Comparison of ENCODE assay signal across 8 cellular contexts in genomic region chr17:28711723-28712036, GRCh38. TPM values are rescaled to one million over a fixed set of nuclear protein-coding genes. Genes with fewer than 3 reads are reported as not detected.
DNase-seq lines count a peak whose midpoint lies in the region; ATAC-seq and TF ChIP-seq lines count a peak whose summit lies in the region.

PROCA1 (minus strand) TSS chr17:28711888; CDS start chr17:28711660, 228 bp downstream.

- peak within 1 kb of the TSS; percentile 80 for H3K4me3 Mint-ChIP-seq in activated T-cell treated with anti-CD3 and anti-CD28 coated beads, Interleukin-2, amount 50 U/mL, for 24 hours
- peak within 1 kb of the TSS; percentile 97 for H3K4me3 Mint-ChIP-seq in type B pancreatic cell

- H3K4me2 ChIP-seq in IMR-90 (ENCODE audit: low read depth, low read length): peak within 1 kb of the TSS; percentile 97

- peak within 1 kb of the TSS; percentile 82 to 87 for H4K8ac ChIP-seq in IMR-90 (ENCODE audit: low read depth in 2 of 2, low read length in 2 of 2)

- H2BK120ac ChIP-seq in IMR-90 (ENCODE audit: low read depth, low read length): peak within 1 kb of the TSS; percentile 36

- H2BK5ac ChIP-seq in IMR-90 (ENCODE audit: low read depth, low read length, poor library complexity, severe bottlenecking): peak within 1 kb of the TSS; percentile 86

- H3K27ac ChIP-seq in IMR-90 (ENCODE audit: insufficient read depth, low read length): peak within 1 kb of the TSS; percentile 97
- H3K27ac ChIP-seq in body of pancreas: peak within 1 kb of the TSS; percentile 39 to 79 (median 56)
- peak within 1 kb of the TSS; percentile 88 for H3K27ac ChIP-seq in lower lobe of right lung

- H3K4me3 ChIP-seq in IMR-90 (ENCODE audit: insufficient read depth, low read depth, low read length) (peak within 1 kb of the TSS; percentile 65), body of pancreas (peak within 1 kb of the TSS in 1 of 2 donors; percentile 16), lower lobe of right lung (peak within 1 kb of the TSS; percentile 85)

- no peak for DNase-seq in activated T-cell treated with anti-CD3 and anti-CD28 coated beads, Interleukin-2, amount 50 U/mL, for 24 hours
- DNase-seq in activated T-cell treated with anti-CD3 and anti-CD28 coated beads for 4 hours (no peak), IMR-90 (no peak), body of pancreas (peak in 1 of 4 donors; percentile 25), lower lobe of right lung (no peak), type B pancreatic cell (ENCODE audit: extremely low spot score, unreplicated experiment) (peak; percentile 77), cortex of kidney (lab: John Stamatoyannopoulos, UW) (no peak)

- H2AK5ac ChIP-seq in IMR-90 (ENCODE audit: low read depth, low read length): peak within 1 kb of the TSS; percentile 98

- intact Hi-C loops in IMR-90 (cut with micrococcal nuclease): loop anchor here (2.0 kb wide), 1 partner anchor 67 kb away; the partner anchor contains the start of gene BLTP2
- intact Hi-C loops in body of pancreas (cut with DNase I): loop anchor here (5.0 kb wide), 1 partner anchor 49 kb away; the partner anchor contains the start of genes SDF2 and SUPT6H
- intact Hi-C loops in lower lobe of right lung (cut with DNase I): no loop called here

- peak within 1 kb of the TSS; percentile 93 for H3K4ac ChIP-seq in IMR-90 (ENCODE audit: low read depth, low read length)

- H2BK20ac ChIP-seq in IMR-90 (ENCODE audit: low read depth, low read length): no peak within 1 kb of the TSS

- no peak within 1 kb of the TSS for H2BK15ac ChIP-seq in IMR-90 (ENCODE audit: low read depth, low read length)

- peak within 1 kb of the TSS; percentile 91 for H4K91ac ChIP-seq in IMR-90 (ENCODE audit: insufficient read depth, low read depth, low read length)

- H3K56ac ChIP-seq in IMR-90 (ENCODE audit: extremely low read depth, insufficient read depth, low read length): peak within 1 kb of the TSS; percentile 97

- H4K20me1 ChIP-seq in IMR-90 (ENCODE audit: insufficient read depth, low read length): peaks cover 22% of the 10 kb centered on the region; the same call in 1 of the 2 replicates

- H3K79me1 ChIP-seq in IMR-90 (ENCODE audit: low read depth in 1 of 2, low read length in 2 of 2): peaks cover 6 to 51% of the 10 kb centered on the region in 2 experiments; a peak in 3 of 4 replicates

- H3K36me3 ChIP-seq in IMR-90 (ENCODE audit: control insufficient read depth, insufficient read depth, low read length) (peaks cover 32% of the 10 kb centered on the region), body of pancreas (replicated peaks in 1 of 2; ENCODE audit: insufficient read depth in 1 of 2, low read depth in 2 of 2) (no peaks in the 10 kb centered on the region), lower lobe of right lung (peaks cover 24% of the 10 kb centered on the region)

- peak within 1 kb of the TSS; percentile 93 for H2AK9ac ChIP-seq in IMR-90 (replicated peaks; ENCODE audit: low read depth, low read length, poor library complexity)

- POLR2A ChIA-PET in IMR-90 (lab: Charles Lee; ENCODE audit: unreplicated experiment): interaction anchor here (0.6 kb wide), 2 partner anchors 11 to 43 kb away, joined by 3 to 6 read pairs; no protein-coding TSS in a partner anchor

- ATAC-seq in IMR-90 (ENCODE audit: low read depth): no peak; the same call in 1 of the 2 replicates
- no peak for ATAC-seq in body of pancreas
- peak in 1 of 2 donors; percentile 47 for ATAC-seq in lower lobe of right lung
- no peak for ATAC-seq in GM21619 (IDR thresholded peaks at IDR 0.05; ENCODE audit: unreplicated experiment)

- no peak for TF ChIP-seq RAD21 in IMR-90 (IDR thresholded peaks at IDR 0.05; ENCODE audit: low read length)

- H3K9ac ChIP-seq in IMR-90 (ENCODE audit: low read depth, low read length): peak within 1 kb of the TSS; percentile 89

- peaks cover 22% of the 10 kb centered on the region for H3K4me1 Mint-ChIP-seq in activated T-cell treated with anti-CD3 and anti-CD28 coated beads, Interleukin-2, amount 50 U/mL, for 24 hours (ENCODE audit: low read depth)
- peaks cover 20% of the 10 kb centered on the region for H3K4me1 Mint-ChIP-seq in type B pancreatic cell (ENCODE audit: unreplicated experiment)

- H3K9me3 ChIP-seq in IMR-90 (ENCODE audit: control insufficient read depth, insufficient read depth, low read length) (no peaks in the 10 kb centered on the region), body of pancreas (no peaks in the 10 kb centered on the region), lower lobe of right lung (no peaks in the 10 kb centered on the region)

- H3K4me1 ChIP-seq in IMR-90 (ENCODE audit: control insufficient read depth, insufficient read depth, low read length) (peaks cover 12% of the 10 kb centered on the region), body of pancreas (peaks cover 14% of the 10 kb centered on the region), lower lobe of right lung (peaks cover 19% of the 10 kb centered on the region)

- peak within 1 kb of the TSS; percentile 81 for H3K18ac ChIP-seq in IMR-90 (ENCODE audit: low read depth, low read length)

- CTCF ChIA-PET in IMR-90 (lab: Yijun Ruan, JAX): interaction anchor here (0.6 to 1.7 kb wide), 2 partner anchors 15 to 32 kb away, joined by 3 to 9 read pairs; partner anchors contain the start of gene TLCD1

- H4K5ac ChIP-seq in IMR-90 (ENCODE audit: low read depth, low read length): peak within 1 kb of the TSS; percentile 83

- TF ChIP-seq CTCF in IMR-90 (conservative IDR thresholded peaks at IDR 0.05; ENCODE audit: low read depth, low read length): no peak
- no peak for TF ChIP-seq CTCF in body of pancreas (IDR thresholded peaks at IDR 0.05)
- TF ChIP-seq CTCF in lower lobe of right lung (IDR thresholded peaks at IDR 0.05): no peak
- TF ChIP-seq CTCF in type B pancreatic cell (conservative IDR thresholded peaks at IDR 0.05): no peak

- 2% methylated on average over 12 of the region's 20 CpGs; no CpG with 5 or more reads in 1 of the 2 experiments for WGBS in IMR-90 (ENCODE audit: extremely low coverage in 2 of 2, insufficient read length in 1 of 2), 2 experiments
- WGBS in body of pancreas, 2 donors: 7 to 10% methylated on average over 20 of the region's 20 CpGs

- peak within 1 kb of the TSS; percentile 88 for H3K27ac Mint-ChIP-seq in activated T-cell treated with anti-CD3 and anti-CD28 coated beads, Interleukin-2, amount 50 U/mL, for 24 hours
- peak within 1 kb of the TSS; percentile 97 for H3K27ac Mint-ChIP-seq in type B pancreatic cell

- H2AFZ ChIP-seq in IMR-90 (replicated peaks; ENCODE audit: low read length, poor library complexity): peak within 1 kb of the TSS; percentile 90

- peaks cover 32% of the 10 kb centered on the region for H3K27me3 Mint-ChIP-seq in activated T-cell treated with anti-CD3 and anti-CD28 coated beads, Interleukin-2, amount 50 U/mL, for 24 hours
- H3K27me3 Mint-ChIP-seq in type B pancreatic cell: no peaks in the 10 kb centered on the region

- dilution Hi-C loops in IMR-90 (cut with HindIII; ENCODE audit: low sequenced_read_pairs, unreplicated experiment): no loop called here

- peaks cover 24% of the 10 kb centered on the region for H3K9me1 ChIP-seq in IMR-90 (ENCODE audit: insufficient read depth, low read length)

- H3K27me3 ChIP-seq in IMR-90 (ENCODE audit: control insufficient read depth, insufficient read depth, low read length): no peaks in the 10 kb centered on the region
- no peaks in the 10 kb centered on the region for H3K27me3 ChIP-seq in body of pancreas
- no peaks in the 10 kb centered on the region for H3K27me3 ChIP-seq in lower lobe of right lung (ENCODE audit: low read depth)

- BruUV-seq in IMR-90 (replicated peaks; lab: Mats Ljungman, UMichigan): no TSS peak

- peak within 1 kb of the TSS; percentile 87 for H3K23ac ChIP-seq in IMR-90 (ENCODE audit: low read depth, low read length)

- H3K9me3 Mint-ChIP-seq in activated T-cell treated with anti-CD3 and anti-CD28 coated beads, Interleukin-2, amount 50 U/mL, for 24 hours: no peaks in the 10 kb centered on the region
- H3K9me3 Mint-ChIP-seq in type B pancreatic cell: no peaks in the 10 kb centered on the region

- H3K36me3 Mint-ChIP-seq in activated T-cell treated with anti-CD3 and anti-CD28 coated beads, Interleukin-2, amount 50 U/mL, for 24 hours (ENCODE audit: low read depth): peaks cover 11% of the 10 kb centered on the region
- H3K36me3 Mint-ChIP-seq in type B pancreatic cell: peaks cover 21% of the 10 kb centered on the region

- in situ Hi-C loops in IMR-90 (cut with MboI; ENCODE audit: low sequenced_read_pairs): no loop called here

- no peak for TF ChIP-seq POLR2A in IMR-90 (IDR thresholded peaks at IDR 0.05; ENCODE audit: low read depth, low read length)
- no peak for TF ChIP-seq POLR2A in body of pancreas (IDR thresholded peaks at IDR 0.05)

- peak within 1 kb of the TSS; percentile 95 for H3K14ac ChIP-seq in IMR-90 (replicated peaks; ENCODE audit: low read depth, low read length)

TF ChIP-seq in IMR-90, 13 proteins besides CTCF, POLR2A, EP300 and RAD21:
- TF ChIP-seq NFE2L2 (IDR thresholded peaks at IDR 0.05; ENCODE audit: low read depth, low read length): no peak
- TF ChIP-seq MXI1 (IDR thresholded peaks at IDR 0.05; ENCODE audit: borderline replicate concordance, low read depth, low read length): peak; percentile 4; the same call in 1 of the 2 replicates
- TF ChIP-seq CEBPB (IDR thresholded peaks at IDR 0.05; ENCODE audit: low read depth, low read length): no peak

RNA-seq across cellular contexts. Expression of gene PROCA1, which starts in this region (rescaled TPM):
- total RNA-seq in IMR-90 (2012; rRNA removed): 0.28 and 0.36 TPM in 2 replicates
- polyA plus RNA-seq in IMR-90 (2012; rRNA removed): 1.7 and 3.0 TPM in 2 replicates
- polyA plus RNA-seq in IMR-90 (2012; cell fraction: cytosol; rRNA removed): 1.4 and 1.6 TPM in 2 replicates
- 14.3 and 16.5 TPM in 2 replicates for polyA plus RNA-seq in IMR-90 (2012; cell fraction: nucleus; rRNA removed; ENCODE audit: low replicate concordance)
- not detected for total RNA-seq in body of pancreas
- 4.4 TPM for total RNA-seq in lower lobe of right lung
- total RNA-seq in type B pancreatic cell (ENCODE audit: low replicate concordance): 3.0 and 9.2 TPM in 2 replicates
